14 cellular contexts compared by ENCODE assay signal in genomic region chr13:21736926-21737325, GRCh38.
DNase-seq lines count a peak whose midpoint lies in the region; ATAC-seq and TF ChIP-seq lines count a peak whose summit lies in the region.
"Had no signal": no experiment of that assay in that cellular context is flagged by ENCODE, and none has a peak within 500 bp of the region (broad histone marks: within the 10 kb centered on the region; RNA-seq: fewer than 3 reads in every experiment).

No MANE protein-coding gene starts in this region.

- H4K5ac ChIP-seq in IMR-90 (ENCODE audit: low read depth, low read length), result no peak overlapping the region

- H3K4me3 ChIP-seq in heart right ventricle, result no peak overlapping the region
- no peak overlapping the region for H3K4me3 ChIP-seq in heart left ventricle
- no peak overlapping the region for H3K4me3 ChIP-seq in IMR-90 (ENCODE audit: insufficient read depth, low read depth, low read length)
- H3K4me3 ChIP-seq in mesenchymal stem cell (ENCODE audit: insufficient read depth in 1 of 2, low read depth in 1 of 2, low read length in 2 of 2), result no peak overlapping the region

- H2BK12ac ChIP-seq in mesenchymal stem cell (ENCODE audit: low read length in 2 of 2), result no peak overlapping the region

- DNase-seq in heart right ventricle (no peak), heart left ventricle (no peak), IMR-90 (no peak), mesenchymal stem cell (peak; percentile 6), NCI-H82 treated with DMSO at 0.1 percent for 48 hours (lab: John Stamatoyannopoulos, UW; ENCODE audit: unreplicated experiment) (no peak), GM19240 (ENCODE audit: insufficient read length, low spot score) (no peak)
- DNase-seq: 8988T; AML-193; C1 segment of cervical spinal cord; Calu3; CD4-positive, alpha-beta T cell; DMS 273 treated with DMSO at 0.1 percent for 48 hours had no signal

- H3K23ac ChIP-seq in IMR-90 (ENCODE audit: low read depth, low read length), result no peak overlapping the region
- H3K23ac ChIP-seq in mesenchymal stem cell (ENCODE audit: low read length in 2 of 2), result no peak overlapping the region

- peaks cover 0 to 7% (median 0%) of the 10 kb centered on the region in 11 donors for H3K9me3 ChIP-seq in heart right ventricle
- H3K9me3 ChIP-seq in heart left ventricle, result peaks cover 0 to 7% (median under 1%) of the 10 kb centered on the region in 12 donors
- peaks cover 2% of the 10 kb centered on the region; the same call in 1 of the 2 replicates for H3K9me3 ChIP-seq in IMR-90 (ENCODE audit: control insufficient read depth, insufficient read depth, low read length)
- H3K9me3 ChIP-seq in mesenchymal stem cell (ENCODE audit: control insufficient read depth, low read length), result peaks cover 5% of the 10 kb centered on the region

- H2AK9ac ChIP-seq in IMR-90 (replicated peaks; ENCODE audit: low read depth, low read length, poor library complexity), result no peak overlapping the region

- TF ChIP-seq POLR2A in heart left ventricle (IDR thresholded peaks at IDR 0.05) (no peak), IMR-90 (IDR thresholded peaks at IDR 0.05; ENCODE audit: low read depth, low read length) (no peak)

- no peak for TF ChIP-seq RAD21 in IMR-90 (IDR thresholded peaks at IDR 0.05; ENCODE audit: low read length)

- no peak overlapping the region for H3K9ac ChIP-seq in IMR-90 (ENCODE audit: low read depth, low read length)
- no peak overlapping the region for H3K9ac ChIP-seq in mesenchymal stem cell (ENCODE audit: low read length)

- H3K56ac ChIP-seq in IMR-90 (ENCODE audit: extremely low read depth, insufficient read depth, low read length), result no peak overlapping the region

- H3K4me2 ChIP-seq in IMR-90 (ENCODE audit: low read depth, low read length) (no peak overlapping the region), mesenchymal stem cell (ENCODE audit: low read length, poor library complexity, severe bottlenecking) (no peak overlapping the region)

- peak overlapping the region; percentile 9; the same call in 1 of the 2 replicates for H2BK120ac ChIP-seq in IMR-90 (ENCODE audit: low read depth, low read length)
- no peak overlapping the region for H2BK120ac ChIP-seq in mesenchymal stem cell (ENCODE audit: low read depth, low read length)

- H2AFZ ChIP-seq in IMR-90 (replicated peaks; ENCODE audit: low read length, poor library complexity), result no peak overlapping the region
- no peak overlapping the region for H2AFZ ChIP-seq in mesenchymal stem cell (ENCODE audit: low read depth, low read length)

- H2BK15ac ChIP-seq in IMR-90 (ENCODE audit: low read depth, low read length) (no peak overlapping the region; the same call in 2 of the 3 replicates), mesenchymal stem cell (ENCODE audit: low read depth, poor library complexity, severe bottlenecking) (no peak overlapping the region)

- H3K4ac ChIP-seq in IMR-90 (ENCODE audit: low read depth, low read length), result no peak overlapping the region
- no peak overlapping the region for H3K4ac ChIP-seq in mesenchymal stem cell (ENCODE audit: low read depth in 1 of 2, low read length in 2 of 2)

- H4K8ac ChIP-seq in IMR-90 (ENCODE audit: low read depth in 2 of 2, low read length in 2 of 2), result no peak overlapping the region
- H4K8ac ChIP-seq in mesenchymal stem cell (ENCODE audit: low read length), result no peak overlapping the region

- BruUV-seq in IMR-90 (replicated peaks; lab: Mats Ljungman, UMichigan), result no TSS peak

- H3K18ac ChIP-seq in IMR-90 (ENCODE audit: low read depth, low read length) (no peak overlapping the region), mesenchymal stem cell (ENCODE audit: low read depth in 1 of 2, low read length in 2 of 2) (no peak overlapping the region)

- POLR2A ChIA-PET in IMR-90 (lab: Charles Lee; ENCODE audit: unreplicated experiment), result no interaction called here

- H2BK5ac ChIP-seq in IMR-90 (ENCODE audit: low read depth, low read length, poor library complexity, severe bottlenecking) (no peak overlapping the region), mesenchymal stem cell (ENCODE audit: low read depth, low read length, poor library complexity, severe bottlenecking) (no peak overlapping the region)

- H3K27me3 ChIP-seq in heart right ventricle (no peaks in the 10 kb centered on the region), heart left ventricle (peaks cover 0 to 3% (median 0%) of the 10 kb centered on the region in 9 donors), IMR-90 (ENCODE audit: control insufficient read depth, insufficient read depth, low read length) (peaks cover 4% of the 10 kb centered on the region), mesenchymal stem cell (ENCODE audit: control insufficient read depth in 1 of 2, insufficient read depth in 1 of 2, low read length in 2 of 2) (peaks cover 0 to 3% of the 10 kb centered on the region in 2 experiments)

- H3K14ac ChIP-seq in IMR-90 (replicated peaks; ENCODE audit: low read depth, low read length) (0 out of 2 replicates have a peak overlapping the region, but pooled peaks have one; percentile 0), mesenchymal stem cell (ENCODE audit: low read length in 2 of 2) (no peak overlapping the region)

- H3K36me3 ChIP-seq in heart right ventricle, result no peaks in the 10 kb centered on the region
- no peaks in the 10 kb centered on the region for H3K36me3 ChIP-seq in heart left ventricle
- H3K36me3 ChIP-seq in IMR-90 (ENCODE audit: control insufficient read depth, insufficient read depth, low read length), result no peaks in the 10 kb centered on the region
- no peaks in the 10 kb centered on the region for H3K36me3 ChIP-seq in mesenchymal stem cell (ENCODE audit: control insufficient read depth in 1 of 2, insufficient read depth in 2 of 2, low read depth in 1 of 2, low read length in 2 of 2)

- no peaks in the 10 kb centered on the region; the same call in 1 of the 2 replicates for H3K9me1 ChIP-seq in IMR-90 (ENCODE audit: insufficient read depth, low read length)

- H4K91ac ChIP-seq in IMR-90 (ENCODE audit: insufficient read depth, low read depth, low read length) (no peak overlapping the region; the same call in 1 of the 2 replicates), mesenchymal stem cell (ENCODE audit: low read length) (no peak overlapping the region)

- H3K4me1 ChIP-seq in heart right ventricle, result peaks cover 0 to 11% (median 4%) of the 10 kb centered on the region in 9 donors
- H3K4me1 ChIP-seq in heart left ventricle, result peaks cover 0 to 14% (median 0%) of the 10 kb centered on the region in 12 donors
- peaks cover 12% of the 10 kb centered on the region for H3K4me1 ChIP-seq in IMR-90 (ENCODE audit: control insufficient read depth, insufficient read depth, low read length)
- peaks cover 10% of the 10 kb centered on the region for H3K4me1 ChIP-seq in mesenchymal stem cell (ENCODE audit: control insufficient read depth, insufficient read depth, low read depth, low read length)

- no peak overlapping the region; the same call in 1 of the 2 replicates for H2AK5ac ChIP-seq in IMR-90 (ENCODE audit: low read depth, low read length)
- H2AK5ac ChIP-seq in mesenchymal stem cell (ENCODE audit: low read length, severe bottlenecking), result no peak overlapping the region

- in situ Hi-C loops in IMR-90 (cut with MboI; ENCODE audit: low sequenced_read_pairs), result no loop called here

- peak overlapping the region in 6 of 10 donors; percentile 69 to 80 (median 73) for H3K27ac ChIP-seq in heart right ventricle
- peak overlapping the region in 4 of 12 donors; percentile 27 to 84 (median 76) for H3K27ac ChIP-seq in heart left ventricle
- H3K27ac ChIP-seq in IMR-90 (ENCODE audit: insufficient read depth, low read length), result no peak overlapping the region
- no peak overlapping the region for H3K27ac ChIP-seq in mesenchymal stem cell (ENCODE audit: low read length, poor library complexity, severe bottlenecking)

- ATAC-seq in heart right ventricle (no peak), heart left ventricle (no peak), IMR-90 (ENCODE audit: low read depth) (no peak), HG03354 (IDR thresholded peaks at IDR 0.05; ENCODE audit: poor library complexity, severe bottlenecking, unreplicated experiment) (no peak)
- ATAC-seq: HCT116 had no signal

- 72 to 78% methylated on average over 5 of the region's 5 CpGs for WGBS in heart right ventricle, 2 donors
- 64 to 75% (median 72%) methylated on average over 5 of the region's 5 CpGs for WGBS in heart left ventricle, 4 donors
- no CpG with 5 or more reads among the region's 5 CpGs for WGBS in IMR-90 (ENCODE audit: extremely low coverage in 2 of 2, insufficient read length in 1 of 2), 2 experiments
- 82% methylated on average over 5 of the region's 5 CpGs for WGBS in mesenchymal stem cell

- H4K20me1 ChIP-seq in IMR-90 (ENCODE audit: insufficient read depth, low read length), result no peaks in the 10 kb centered on the region

- TF ChIP-seq CTCF in heart right ventricle (IDR thresholded peaks at IDR 0.05), result no peak
- no peak for TF ChIP-seq CTCF in heart left ventricle (IDR thresholded peaks at IDR 0.05)
- TF ChIP-seq CTCF in IMR-90 (conservative IDR thresholded peaks at IDR 0.05; ENCODE audit: low read depth, low read length), result no peak

- H3K79me1 ChIP-seq in IMR-90 (ENCODE audit: low read depth in 1 of 2, low read length in 2 of 2) (no peaks in the 10 kb centered on the region), mesenchymal stem cell (replicated peaks; ENCODE audit: low read length, poor library complexity, severe bottlenecking) (no peaks in the 10 kb centered on the region)

- intact Hi-C loops in heart right ventricle (cut with DNase I), result loop anchor here in 3 of 10 donors (5.0 to 10.0 kb wide), 3 partner anchors 45 to 65 kb away; partner anchors contain the start of gene FGF9 (in 3 of the 3)
- intact Hi-C loops in heart left ventricle (cut with DNase I), result loop anchor here in 2 of 10 donors (2.0 to 5.0 kb wide), 2 partner anchors 62 to 65 kb away; partner anchors contain the start of gene FGF9 (in 1 of the 2)
- intact Hi-C loops in IMR-90 (cut with micrococcal nuclease), result no loop called here

- dilution Hi-C loops in IMR-90 (cut with HindIII; ENCODE audit: low sequenced_read_pairs, unreplicated experiment), result no loop called here

- CTCF ChIA-PET in IMR-90 (lab: Yijun Ruan, JAX), result no interaction called here

- H2BK20ac ChIP-seq in IMR-90 (ENCODE audit: low read depth, low read length), result peak overlapping the region; percentile 2; the same call in 1 of the 2 replicates

TF ChIP-seq in IMR-90, 13 proteins besides CTCF, POLR2A, EP300 and RAD21 (continues in another document):
- TF ChIP-seq RFX5 (IDR thresholded peaks at IDR 0.05; ENCODE audit: low read depth, low read length) (no peak), MAFK (IDR thresholded peaks at IDR 0.05; ENCODE audit: low read depth, low read length) (no peak), SMC3 (IDR thresholded peaks at IDR 0.05; ENCODE audit: low read depth, low read length) (no peak), RCOR1 (IDR thresholded peaks at IDR 0.05; ENCODE audit: insufficient replicate concordance, low read length) (no peak), MAZ (IDR thresholded peaks at IDR 0.05; ENCODE audit: borderline replicate concordance, low read depth, low read length) (no peak), CEBPB (IDR thresholded peaks at IDR 0.05; ENCODE audit: low read depth, low read length) (no peak), NFE2L2 (IDR thresholded peaks at IDR 0.05; ENCODE audit: low read depth, low read length) (no peak)

Comparison
In these comparisons a context has a peak if more than half of its experiments do, and no peak if none do; other contexts are left out.
1. H3K27ac ChIP-seq: peak in heart right ventricle (6 of 10); none in IMR-90 (single experiment) and mesenchymal stem cell (single experiment).